In the genomic region with DNA sequence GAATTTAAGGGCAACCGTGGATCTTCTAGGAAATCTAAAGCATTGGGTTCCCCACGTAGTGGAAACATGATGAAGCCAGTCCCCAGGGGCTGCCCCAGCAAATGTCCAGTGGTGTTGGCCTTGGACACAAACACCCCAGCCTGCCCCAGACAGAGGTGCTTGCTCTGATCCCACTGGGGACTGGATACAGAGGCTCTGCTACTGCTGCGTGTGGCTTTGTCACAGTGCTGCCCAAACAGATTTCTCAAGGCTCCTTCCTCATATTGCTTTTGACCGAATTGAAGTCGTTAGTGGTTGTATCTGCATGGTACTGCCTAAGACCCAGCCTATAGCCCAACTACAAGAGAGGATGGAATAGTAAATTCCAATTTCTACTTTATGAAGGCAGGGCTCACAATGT, we compare ENCODE assay signal across 2 cellular contexts.
TF ChIP-seq lines count a peak whose summit lies in the region.

No MANE protein-coding gene starts in this region.

TF ChIP-seq in HCT116, 20 proteins besides CTCF, POLR2A, EP300 and RAD21 (continued from another document):
- TF ChIP-seq ZBTB33 (IDR thresholded peaks at IDR 0.05; ENCODE audit: extremely low read depth, insufficient replicate concordance, low read length): no peak
- no peak for TF ChIP-seq TCF7L2 (IDR thresholded peaks at IDR 0.05; ENCODE audit: borderline replicate concordance, extremely low read depth, insufficient read depth, insufficient read length)
- TF ChIP-seq SIN3A (IDR thresholded peaks at IDR 0.05; ENCODE audit: low read depth): no peak
- TF ChIP-seq, protein P1, sequence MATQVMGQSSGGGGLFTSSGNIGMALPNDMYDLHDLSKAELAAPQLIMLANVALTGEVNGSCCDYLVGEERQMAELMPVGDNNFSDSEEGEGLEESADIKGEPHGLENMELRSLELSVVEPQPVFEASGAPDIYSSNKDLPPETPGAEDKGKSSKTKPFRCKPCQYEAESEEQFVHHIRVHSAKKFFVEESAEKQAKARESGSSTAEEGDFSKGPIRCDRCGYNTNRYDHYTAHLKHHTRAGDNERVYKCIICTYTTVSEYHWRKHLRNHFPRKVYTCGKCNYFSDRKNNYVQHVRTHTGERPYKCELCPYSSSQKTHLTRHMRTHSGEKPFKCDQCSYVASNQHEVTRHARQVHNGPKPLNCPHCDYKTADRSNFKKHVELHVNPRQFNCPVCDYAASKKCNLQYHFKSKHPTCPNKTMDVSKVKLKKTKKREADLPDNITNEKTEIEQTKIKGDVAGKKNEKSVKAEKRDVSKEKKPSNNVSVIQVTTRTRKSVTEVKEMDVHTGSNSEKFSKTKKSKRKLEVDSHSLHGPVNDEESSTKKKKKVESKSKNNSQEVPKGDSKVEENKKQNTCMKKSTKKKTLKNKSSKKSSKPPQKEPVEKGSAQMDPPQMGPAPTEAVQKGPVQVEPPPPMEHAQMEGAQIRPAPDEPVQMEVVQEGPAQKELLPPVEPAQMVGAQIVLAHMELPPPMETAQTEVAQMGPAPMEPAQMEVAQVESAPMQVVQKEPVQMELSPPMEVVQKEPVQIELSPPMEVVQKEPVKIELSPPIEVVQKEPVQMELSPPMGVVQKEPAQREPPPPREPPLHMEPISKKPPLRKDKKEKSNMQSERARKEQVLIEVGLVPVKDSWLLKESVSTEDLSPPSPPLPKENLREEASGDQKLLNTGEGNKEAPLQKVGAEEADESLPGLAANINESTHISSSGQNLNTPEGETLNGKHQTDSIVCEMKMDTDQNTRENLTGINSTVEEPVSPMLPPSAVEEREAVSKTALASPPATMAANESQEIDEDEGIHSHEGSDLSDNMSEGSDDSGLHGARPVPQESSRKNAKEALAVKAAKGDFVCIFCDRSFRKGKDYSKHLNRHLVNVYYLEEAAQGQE (IDR thresholded peaks at IDR 0.05; ENCODE audit: low read depth): no peak
- no peak for TF ChIP-seq ELF1 (IDR thresholded peaks at IDR 0.05; ENCODE audit: borderline replicate concordance, low read depth)
- no peak for TF ChIP-seq ZFX (IDR thresholded peaks at IDR 0.05)
- no peak for TF ChIP-seq POLR2AphosphoS5 (IDR thresholded peaks at IDR 0.05; ENCODE audit: low read depth, low read length)
- TF ChIP-seq CEBPB (IDR thresholded peaks at IDR 0.05; ENCODE audit: low read depth): no peak
- TF ChIP-seq EGR1 (IDR thresholded peaks at IDR 0.05; ENCODE audit: low read depth): no peak
- TF ChIP-seq EZH2 (IDR thresholded peaks at IDR 0.05): no peak
- TF ChIP-seq, protein P2, sequence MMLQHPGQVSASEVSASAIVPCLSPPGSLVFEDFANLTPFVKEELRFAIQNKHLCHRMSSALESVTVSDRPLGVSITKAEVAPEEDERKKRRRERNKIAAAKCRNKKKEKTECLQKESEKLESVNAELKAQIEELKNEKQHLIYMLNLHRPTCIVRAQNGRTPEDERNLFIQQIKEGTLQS (IDR thresholded peaks at IDR 0.05): no peak
- no peak for TF ChIP-seq EZH2phosphoT487 (IDR thresholded peaks at IDR 0.05; ENCODE audit: borderline replicate concordance)
- no peak for TF ChIP-seq MAX (IDR thresholded peaks at IDR 0.05)
- no peak for TF ChIP-seq SP1 (IDR thresholded peaks at IDR 0.05; ENCODE audit: low read depth)
- TF ChIP-seq FOSL1 (IDR thresholded peaks at IDR 0.05; ENCODE audit: low read depth): no peak
- TF ChIP-seq CBX3 (IDR thresholded peaks at IDR 0.05; ENCODE audit: low read depth): no peak

TF ChIP-seq in SK-N-SH treated with all-trans-retinoic acid at 6 μM for 48 hours, 23 proteins besides CTCF, POLR2A, EP300 and RAD21 (continued from another document):
- TF ChIP-seq TSHZ2 (CRISPR knock-in tag; IDR thresholded peaks at IDR 0.05) (no peak), ZNF70 (CRISPR knock-in tag; IDR thresholded peaks at IDR 0.05) (no peak), OSR1 (CRISPR knock-in tag; IDR thresholded peaks at IDR 0.05) (no peak), ESRRG (CRISPR knock-in tag; IDR thresholded peaks at IDR 0.05) (no peak), ZC3H10 (CRISPR knock-in tag; IDR thresholded peaks at IDR 0.05) (no peak)
- TF ChIP-seq, protein P3, sequence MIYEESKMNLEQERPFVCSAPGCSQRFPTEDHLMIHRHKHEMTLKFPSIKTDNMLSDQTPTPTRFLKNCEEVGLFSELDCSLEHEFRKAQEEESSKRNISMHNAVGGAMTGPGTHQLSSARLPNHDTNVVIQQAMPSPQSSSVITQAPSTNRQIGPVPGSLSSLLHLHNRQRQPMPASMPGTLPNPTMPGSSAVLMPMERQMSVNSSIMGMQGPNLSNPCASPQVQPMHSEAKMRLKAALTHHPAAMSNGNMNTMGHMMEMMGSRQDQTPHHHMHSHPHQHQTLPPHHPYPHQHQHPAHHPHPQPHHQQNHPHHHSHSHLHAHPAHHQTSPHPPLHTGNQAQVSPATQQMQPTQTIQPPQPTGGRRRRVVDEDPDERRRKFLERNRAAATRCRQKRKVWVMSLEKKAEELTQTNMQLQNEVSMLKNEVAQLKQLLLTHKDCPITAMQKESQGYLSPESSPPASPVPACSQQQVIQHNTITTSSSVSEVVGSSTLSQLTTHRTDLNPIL (CRISPR knock-in tag; IDR thresholded peaks at IDR 0.05; ENCODE audit: low read depth): no peak
